In the genomic region with DNA sequence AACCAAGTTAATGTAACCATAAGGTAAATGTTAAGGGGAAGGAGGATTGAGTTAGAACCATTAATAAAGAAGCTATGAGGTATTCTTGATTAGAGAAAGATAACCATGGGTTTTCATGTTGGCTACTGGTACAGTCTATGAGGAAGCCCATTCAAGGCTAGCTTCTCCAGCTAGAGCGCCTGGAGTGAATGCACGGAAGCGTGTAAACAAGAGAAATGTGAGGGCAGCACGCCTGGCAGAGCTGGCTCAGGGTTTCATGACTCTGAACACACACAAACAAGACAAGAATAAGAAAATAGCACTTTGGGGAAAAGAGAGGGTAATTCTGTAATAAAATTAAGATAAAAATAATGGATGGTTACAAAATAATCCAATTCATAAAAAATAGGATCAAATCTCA, we compare ENCODE assay signal across 23 cellular contexts.
"Had no signal": no experiment of that assay in that cellular context is flagged by ENCODE, and none has a peak within 500 bp of the region (broad histone marks: within the 10 kb centered on the region; RNA-seq: fewer than 3 reads in every experiment).

No MANE protein-coding gene starts in this region.

- ATAC-seq: activated CD4-positive, alpha-beta T cell treated with anti-CD3 and anti-CD28 coated beads for 36 hours; activated CD8-positive, alpha-beta memory T cell treated with anti-CD3 and anti-CD28 coated beads, Interleukin-2, amount 10 ng/mL, durations not matched to agents 7 days and 5 days; activated CD8-positive, alpha-beta T cell treated with anti-CD3 and anti-CD28 coated beads, Interleukin-2, amount 10 ng/mL, durations not matched to agents 7 days and 5 days; activated naive CD8-positive, alpha-beta T cell treated with anti-CD3 and anti-CD28 coated beads, Interleukin-2, amount 50 U/mL, for 24 hours; esophagus mucosa; heart right ventricle; stimulated activated effector memory CD8-positive, alpha-beta T cell treated with anti-CD3 and anti-CD28 coated beads, Interleukin-12 subunit alpha, Interleukin-12 subunit beta, amount 100 ng/mL, for 72 hours; stimulated activated naive CD8-positive, alpha-beta T cell treated with anti-CD3 and anti-CD28 coated beads, Interleukin-15, amount 100 ng/mL, for 72 hours; upper lobe of right lung had no signal

- DNase-seq: activated CD4-positive, alpha-beta T cell treated with anti-CD3 and anti-CD28 coated beads for 36 hours; activated CD4-positive, CD25-positive, alpha-beta regulatory T cell; activated CD8-positive, alpha-beta memory T cell treated with anti-CD3 and anti-CD28 coated beads, Interleukin-2, amount 10 ng/mL, durations not matched to agents 7 days and 5 days; activated CD8-positive, alpha-beta T cell treated with anti-CD3 and anti-CD28 coated beads, Interleukin-2, amount 10 ng/mL, durations not matched to agents 7 days and 5 days; activated naive CD8-positive, alpha-beta T cell treated with anti-CD3 and anti-CD28 coated beads, Interleukin-2, amount 50 U/mL, for 24 hours; activated T-cell treated with anti-CD3 and anti-CD28 coated beads, Interleukin-2, amount 50 U/mL, for 48 hours; amygdala; caudate nucleus; endodermal cell; foreskin fibroblast; heart right ventricle; kidney glomerular epithelial cell; left ventricle myocardium inferior; ovary; retina; sigmoid colon; small intestine; stimulated activated CD4-positive, alpha-beta T cell treated with anti-CD3 and anti-CD28 coated beads, Interleukin-4, amount 100 ng/mL, for 24 hours; stimulated activated naive CD8-positive, alpha-beta T cell treated with anti-CD3 and anti-CD28 coated beads, Interleukin-15, amount 100 ng/mL, for 72 hours; substantia nigra; upper lobe of right lung had no signal
